In the genomic region with DNA sequence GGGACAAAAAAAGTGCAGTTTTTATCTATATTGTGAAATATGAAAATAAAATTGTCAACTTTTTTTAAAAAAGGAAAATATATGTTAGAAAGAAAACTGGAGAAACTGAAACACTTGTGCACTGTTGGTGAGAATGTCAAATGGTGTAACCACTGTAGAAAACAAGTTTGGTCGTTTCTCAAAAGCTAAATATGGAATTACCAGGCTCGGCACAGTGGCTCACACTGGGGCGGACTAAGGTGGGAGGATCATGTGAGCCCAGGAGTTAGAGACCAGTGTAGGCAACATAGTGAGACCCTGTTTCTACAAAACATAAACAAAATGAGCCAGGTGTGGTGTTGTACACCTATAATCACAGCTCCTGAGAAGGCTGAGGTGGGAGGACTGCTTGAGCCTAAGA, we compare ENCODE assay signal across 11 cellular contexts.
"Had no signal": no experiment of that assay in that cellular context is flagged by ENCODE, and none has a peak within 500 bp of the region (broad histone marks: within the 10 kb centered on the region; RNA-seq: fewer than 3 reads in every experiment).

No MANE protein-coding gene starts in this region.

- FAIRE-seq: bronchial epithelial cell had no signal

- H3K4me3 Mint-ChIP-seq: dendritic cell treated with granulocyte-macrophage colony-stimulating factor and Interleukin-4, amounts not matched to agents 40 ng/mL and 50 ng/mL, for 4 days; memory B cell; neural crest cell had no signal

- H3K9me3 Mint-ChIP-seq: dendritic cell treated with granulocyte-macrophage colony-stimulating factor and Interleukin-4, amounts not matched to agents 40 ng/mL and 50 ng/mL, for 4 days; memory B cell had no signal

- DNase-seq: activated CD4-positive, CD25-positive, alpha-beta regulatory T cell treated with anti-CD3 and anti-CD28 coated beads, Interleukin-2, amount 50 U/mL, for 72 hours; activated gamma-delta T cell; effector CD8-positive, alpha-beta T cell; retina; SIG-M5; stimulated activated naive CD4-positive, alpha-beta T cell had no signal

- H3K27me3 Mint-ChIP-seq: dendritic cell treated with granulocyte-macrophage colony-stimulating factor and Interleukin-4, amounts not matched to agents 40 ng/mL and 50 ng/mL, for 4 days; memory B cell had no signal

- ATAC-seq: SK-N-SH treated with all-trans-retinoic acid at 6 μM for 48 hours had no signal

- H3K27ac Mint-ChIP-seq: dendritic cell treated with granulocyte-macrophage colony-stimulating factor and Interleukin-4, amounts not matched to agents 40 ng/mL and 50 ng/mL, for 4 days; memory B cell had no signal
